20 cellular contexts compared by ENCODE assay signal in the genomic region with DNA sequence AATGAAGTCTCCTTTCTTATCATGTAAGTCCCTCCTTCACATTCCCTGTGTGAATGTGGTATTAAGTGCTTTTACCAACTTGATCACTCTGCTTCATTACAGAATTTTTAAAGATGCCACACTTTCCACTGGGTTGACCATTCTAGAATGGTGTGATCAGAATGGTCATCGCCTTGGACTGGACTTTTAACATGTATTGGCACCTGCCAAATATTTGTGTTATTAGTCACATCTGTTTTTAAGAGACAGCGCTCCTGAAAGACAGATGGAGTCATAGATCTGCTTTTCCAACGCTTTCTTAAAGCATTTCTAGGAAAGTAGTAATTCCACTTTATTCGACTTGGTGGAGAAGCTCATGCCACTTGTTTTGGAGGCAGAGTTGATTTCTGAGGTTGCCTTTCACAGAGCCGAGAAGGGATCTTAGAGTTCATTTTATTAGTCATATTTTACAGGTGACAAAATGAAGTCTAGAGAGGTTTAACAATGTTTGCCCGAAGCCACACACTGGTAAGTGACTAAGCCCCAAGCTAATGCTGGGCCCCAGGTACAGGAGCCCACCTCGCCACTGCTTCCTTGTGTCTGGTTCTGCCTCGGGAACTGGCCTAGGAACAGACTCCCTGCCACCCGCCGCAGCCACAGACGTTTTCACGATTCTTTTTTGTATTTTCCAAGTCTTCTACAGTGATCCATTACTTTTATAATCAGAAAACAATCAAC. TPM values are rescaled to one million over a fixed set of nuclear protein-coding genes. Genes with fewer than 3 reads are reported as not detected.
"Had no signal": no experiment of that assay in that cellular context is flagged by ENCODE, and none has a peak within 500 bp of the region (broad histone marks: within the 10 kb centered on the region; RNA-seq: fewer than 3 reads in every experiment).

No MANE protein-coding gene starts in this region.

- H3K27ac Mint-ChIP-seq: activated CD4-positive, alpha-beta T cell treated with anti-CD3 and anti-CD28 coated beads, Interleukin-2, amount 10 ng/mL, durations not matched to agents 7 days and 5 days; activated CD8-positive, alpha-beta T cell treated with anti-CD3 and anti-CD28 coated beads, Interleukin-2, amount 10 ng/mL, durations not matched to agents 7 days and 5 days; activated naive CD4-positive, alpha-beta T cell treated with anti-CD3 and anti-CD28 coated beads for 36 hours; activated T-cell treated with anti-CD3 and anti-CD28 coated beads, Interleukin-2, amount 50 U/mL, for 24 hours; activated T-helper 2 cell treated with anti-CD3 and anti-CD28 coated beads, Interferon-gamma antibody, Interleukin-2, Interleukin-4, amounts not matched to agents 10 μg/mL and 5 μg/mL and 100 μg/mL, durations not matched to agents 14 hours and 24 hours and 36 hours; T-helper 1 cell treated with Interleukin-12 subunit alpha and Interleukin-12 subunit beta and Interleukin-4 antibody, amounts not matched to agents 30 μg/mL and 1 μg/mL, for 36 hours had no signal

- ATAC-seq: activated CD4-positive, CD25-positive, alpha-beta regulatory T cell treated with anti-CD3 and anti-CD28 coated beads, Interleukin-2, amount 50 U/mL, for 24 hours; activated CD8-positive, alpha-beta T cell treated with anti-CD3 and anti-CD28 coated beads, Interleukin-2, amount 10 ng/mL, durations not matched to agents 7 days and 5 days; lower lobe of right lung; pancreas; sciatic nerve had no signal

- H3K27me3 ChIP-seq: thyroid gland had no signal

- DNase-seq: activated CD4-positive, alpha-beta T cell treated with anti-CD3 and anti-CD28 coated beads, Interleukin-2, amount 10 ng/mL, durations not matched to agents 7 days and 5 days; activated CD8-positive, alpha-beta T cell treated with anti-CD3 and anti-CD28 coated beads, Interleukin-2, amount 10 ng/mL, durations not matched to agents 7 days and 5 days; activated naive CD4-positive, alpha-beta T cell treated with anti-CD3 and anti-CD28 coated beads for 36 hours; activated T-cell treated with anti-CD3 and anti-CD28 coated beads, Interleukin-2, amount 50 U/mL, for 24 hours; anterior cingulate cortex; central memory CD4-positive, alpha-beta T cell; dorsolateral prefrontal cortex; hippocampal formation; lower lobe of right lung; naive B cell; pancreas; spleen; stimulated activated CD4-positive, alpha-beta T cell treated with anti-CD3 and anti-CD28 coated beads, Interleukin-4, amount 100 ng/mL, for 4 hours; stimulated activated naive CD4-positive, alpha-beta T cell treated with Interleukin-2 at 50 U/mL for 16 hours; thyroid gland had no signal

- H3K36me3 ChIP-seq: lower lobe of right lung, pancreas, spleen, thyroid gland had no signal

- H3K4me3 Mint-ChIP-seq: activated CD4-positive, alpha-beta T cell treated with anti-CD3 and anti-CD28 coated beads, Interleukin-2, amount 10 ng/mL, durations not matched to agents 7 days and 5 days; activated CD8-positive, alpha-beta T cell treated with anti-CD3 and anti-CD28 coated beads, Interleukin-2, amount 10 ng/mL, durations not matched to agents 7 days and 5 days; activated naive CD4-positive, alpha-beta T cell treated with anti-CD3 and anti-CD28 coated beads for 36 hours; activated T-cell treated with anti-CD3 and anti-CD28 coated beads, Interleukin-2, amount 50 U/mL, for 24 hours; T-helper 1 cell treated with Interleukin-12 subunit alpha and Interleukin-12 subunit beta and Interleukin-4 antibody, amounts not matched to agents 30 μg/mL and 1 μg/mL, for 36 hours had no signal

- H3K36me3 Mint-ChIP-seq: brain had no signal

- H3K4me3 ChIP-seq: dorsolateral prefrontal cortex, lower lobe of right lung, pancreas, spleen, thyroid gland had no signal

- H3K9me3 ChIP-seq: lower lobe of right lung, pancreas, spleen, thyroid gland had no signal

- H3K9me3 Mint-ChIP-seq: activated CD4-positive, alpha-beta T cell treated with anti-CD3 and anti-CD28 coated beads, Interleukin-2, amount 10 ng/mL, durations not matched to agents 7 days and 5 days; activated naive CD4-positive, alpha-beta T cell treated with anti-CD3 and anti-CD28 coated beads for 36 hours; activated T-cell treated with anti-CD3 and anti-CD28 coated beads, Interleukin-2, amount 50 U/mL, for 24 hours; activated T-helper 2 cell treated with anti-CD3 and anti-CD28 coated beads, Interferon-gamma antibody, Interleukin-2, Interleukin-4, amounts not matched to agents 10 μg/mL and 5 μg/mL and 100 μg/mL, durations not matched to agents 14 hours and 24 hours and 36 hours; naive B cell; T-helper 1 cell treated with Interleukin-12 subunit alpha and Interleukin-12 subunit beta and Interleukin-4 antibody, amounts not matched to agents 30 μg/mL and 1 μg/mL, for 36 hours had no signal

- H3K27ac ChIP-seq: dorsolateral prefrontal cortex, lower lobe of right lung, pancreas, spleen, thyroid gland had no signal

RNA-seq across cellular contexts. Expression of gene BAMBI, which starts 10.4 kb away (rescaled TPM):
- total RNA-seq: activated CD4-positive, alpha-beta T cell treated with anti-CD3 and anti-CD28 coated beads, Interleukin-2, amount 10 ng/mL, durations not matched to agents 7 days and 5 days had no signal
